ENCODE assay signal across 6 cellular contexts in genomic region chr11:62592216-62592815, GRCh38. TPM values are rescaled to one million over a fixed set of nuclear protein-coding genes. Genes with fewer than 3 reads are reported as not detected.
A peak's percentile ranks its signal among the peaks of the same experiment; 100 is the strongest.
DNase-seq lines count a peak whose midpoint lies in the region; TF ChIP-seq lines count a peak whose summit lies in the region.

No MANE protein-coding gene starts in this region.

- H3K27me3 ChIP-seq in endodermal cell (ENCODE audit: control insufficient read depth, insufficient read depth, low read length, poor library complexity, severe bottlenecking), result no peaks in the 10 kb centered on the region

- H3K9me3 ChIP-seq in endodermal cell (ENCODE audit: control insufficient read depth, low read length), result no peaks in the 10 kb centered on the region

- 43 to 44% methylated on average over 10 of the region's 11 CpGs for WGBS in endodermal cell (ENCODE audit: insufficient coverage in 1 of 2, insufficient read length in 1 of 2), 2 experiments

- H3K36me3 ChIP-seq in endodermal cell (ENCODE audit: control insufficient read depth, insufficient read depth, low read length), result peaks cover 63% of the 10 kb centered on the region

- H3K27ac ChIP-seq in endodermal cell (ENCODE audit: low read depth, low read length), result peak overlapping the region; percentile 96

- H3K9me3 Mint-ChIP-seq in T-helper 2 cell treated with Interferon-gamma antibody and Interleukin-4, amounts not matched to agents 5 μg/mL and 100 μg/mL, for 36 hours, result no peaks in the 10 kb centered on the region
- no peaks in the 10 kb centered on the region for H3K9me3 Mint-ChIP-seq in endodermal cell

- H3K4me1 Mint-ChIP-seq in T-helper 2 cell treated with Interferon-gamma antibody and Interleukin-4, amounts not matched to agents 5 μg/mL and 100 μg/mL, for 36 hours (ENCODE audit: low read depth), result peaks cover 33% of the 10 kb centered on the region
- H3K4me1 Mint-ChIP-seq in endodermal cell, result peaks cover 17% of the 10 kb centered on the region

- peak overlapping the region; percentile 96 for H3K27ac Mint-ChIP-seq in T-helper 2 cell treated with Interferon-gamma antibody and Interleukin-4, amounts not matched to agents 5 μg/mL and 100 μg/mL, for 36 hours
- peak overlapping the region; percentile 92 for H3K27ac Mint-ChIP-seq in endodermal cell

- H3K4me3 ChIP-seq in endodermal cell (ENCODE audit: low read length) (peak overlapping the region; percentile 99), skeletal muscle cell (ENCODE audit: low read depth, low read length) (peak overlapping the region; percentile 95)

- no peaks in the 10 kb centered on the region for H3K4me1 ChIP-seq in endodermal cell (ENCODE audit: control insufficient read depth, insufficient read depth, low read length)

- H3K27me3 Mint-ChIP-seq in T-helper 2 cell treated with Interferon-gamma antibody and Interleukin-4, amounts not matched to agents 5 μg/mL and 100 μg/mL, for 36 hours (ENCODE audit: low read depth), result no peaks in the 10 kb centered on the region
- no peaks in the 10 kb centered on the region for H3K27me3 Mint-ChIP-seq in endodermal cell (ENCODE audit: insufficient read depth)

- TF ChIP-seq CTCF in endodermal cell (conservative IDR thresholded peaks at IDR 0.05), result no peak

- peaks cover 55% of the 10 kb centered on the region for H3K36me3 Mint-ChIP-seq in T-helper 2 cell treated with Interferon-gamma antibody and Interleukin-4, amounts not matched to agents 5 μg/mL and 100 μg/mL, for 36 hours (ENCODE audit: low read depth)
- peaks cover 55% of the 10 kb centered on the region for H3K36me3 Mint-ChIP-seq in endodermal cell (ENCODE audit: low read depth)

- H3K4me3 Mint-ChIP-seq in T-helper 2 cell treated with Interferon-gamma antibody and Interleukin-4, amounts not matched to agents 5 μg/mL and 100 μg/mL, for 36 hours, result peak overlapping the region; percentile 100
- peak overlapping the region; percentile 87 for H3K4me3 Mint-ChIP-seq in endodermal cell

- peak overlapping the region; percentile 21 for H3K9ac ChIP-seq in endodermal cell (ENCODE audit: extremely low read depth, low read length, poor library complexity, severe bottlenecking)

- no peak for DNase-seq in T-helper 2 cell treated with Interferon-gamma antibody and Interleukin-4, amounts not matched to agents 5 μg/mL and 100 μg/mL, for 36 hours (ENCODE audit: low spot score)
- DNase-seq in T-helper 2 cell (no peak), endodermal cell (no peak), skeletal muscle cell (ENCODE audit: low read depth) (no peak), HT-29 (ENCODE audit: low spot score) (no peak), SIG-M5 treated with dmso at 0.1 percent for 504 hours (lab: John Stamatoyannopoulos, UW; ENCODE audit: unreplicated experiment) (no peak)

RNA-seq across cellular contexts. Expression of gene TUT1, which starts 1.0 kb away (rescaled TPM):
- total RNA-seq in endodermal cell, result 10 to 100 TPM; 16.0 to 33.5 TPM
- polyA plus RNA-seq in endodermal cell (2013, experiment 1 of 2), result 22.9 TPM
- 19.0 TPM for polyA plus RNA-seq in endodermal cell (2013, experiment 2 of 2)
- total RNA-seq in HT-29 (2014; rRNA removed; shearing (Covaris generic)), result 19.3 and 25.1 TPM in 2 replicates

RNA-seq across cellular contexts. Expression of gene MTA2, which starts 9.3 kb away (rescaled TPM):
- 100 to 1,000 TPM; 131 to 155 TPM for total RNA-seq in endodermal cell
- 118 TPM for polyA plus RNA-seq in endodermal cell (2013, experiment 1 of 2)
- 114 TPM for polyA plus RNA-seq in endodermal cell (2013, experiment 2 of 2)
- total RNA-seq in HT-29 (2014; rRNA removed; shearing (Covaris generic)), result 223 and 229 TPM in 2 replicates

RNA-seq across cellular contexts. Expression of gene EEF1G, which starts 18.6 kb away (rescaled TPM):
- total RNA-seq in endodermal cell, result 1,000 to 10,000 TPM; 1,705 to 1,818 TPM
- polyA plus RNA-seq in endodermal cell (2013, experiment 1 of 2), result 2,069 TPM
- 1,897 TPM for polyA plus RNA-seq in endodermal cell (2013, experiment 2 of 2)
- total RNA-seq in HT-29 (2014; rRNA removed; shearing (Covaris generic)), result 1,888 and 1,945 TPM in 2 replicates

RNA-seq across cellular contexts. Expression of gene EML3, which starts 20.3 kb away (rescaled TPM):
- 10 to 100 TPM; 51.5 to 57.7 TPM for total RNA-seq in endodermal cell
- polyA plus RNA-seq in endodermal cell (2013, experiment 1 of 2), result 27.2 TPM
- 23.1 TPM for polyA plus RNA-seq in endodermal cell (2013, experiment 2 of 2)
- total RNA-seq in HT-29 (2014; rRNA removed; shearing (Covaris generic)), result 72.3 and 72.5 TPM in 2 replicates

RNA-seq across cellular contexts. Expression of gene ROM1, which starts 20.7 kb away (rescaled TPM):
- 1 to 10 TPM in 1 of 2 donors, under 1 TPM in 1; 0.71 to 1.3 TPM for total RNA-seq in endodermal cell
- 0.71 TPM for polyA plus RNA-seq in endodermal cell (2013, experiment 1 of 2)
- polyA plus RNA-seq in endodermal cell (2013, experiment 2 of 2), result 1.2 TPM
- 10.9 and 13.6 TPM in 2 replicates for total RNA-seq in HT-29 (2014; rRNA removed; shearing (Covaris generic))
